Comparison of ENCODE assay signal across 19 cellular contexts in the genomic region with DNA sequence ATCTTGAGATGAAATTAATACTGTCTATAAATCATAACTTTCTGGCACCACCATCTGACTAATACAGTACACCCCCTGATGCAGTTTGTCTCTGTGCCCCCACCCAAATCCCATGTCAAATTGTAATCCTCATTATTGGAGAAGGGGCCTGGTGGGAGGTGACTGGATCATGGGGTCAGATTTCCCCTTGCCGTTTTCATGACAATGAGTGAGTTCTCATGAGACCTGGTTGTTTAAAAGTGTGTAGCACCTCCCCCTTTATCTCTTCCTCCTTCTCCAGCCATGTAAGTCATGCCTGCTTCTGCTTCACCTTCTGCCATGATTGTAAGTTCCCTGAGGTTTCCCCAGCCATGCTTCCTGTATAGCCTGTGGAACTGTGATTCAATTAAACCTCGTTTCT.
DNase-seq lines count a peak whose midpoint lies in the region; ATAC-seq and TF ChIP-seq lines count a peak whose summit lies in the region.
"Had no signal": no experiment of that assay in that cellular context is flagged by ENCODE, and none has a peak within 500 bp of the region (broad histone marks: within the 10 kb centered on the region; RNA-seq: fewer than 3 reads in every experiment).

No MANE protein-coding gene starts in this region.

- H3K9me2 ChIP-seq in GM23338 (ENCODE audit: insufficient read depth) (peaks cover 6% of the 10 kb centered on the region), hepatocyte (replicated peaks; ENCODE audit: insufficient read depth) (no peaks in the 10 kb centered on the region)

- H3F3A ChIP-seq in GM23338 (replicated peaks; ENCODE audit: low read depth) (no peaks in the 10 kb centered on the region), neural progenitor cell (ENCODE audit: low read depth) (peaks cover under 1% of the 10 kb centered on the region)

- H3K27ac Mint-ChIP-seq in GM23338 (no peak overlapping the region), neural progenitor cell (no peak overlapping the region)
- H3K27ac Mint-ChIP-seq: B cell; CD8-positive, alpha-beta T cell had no signal

- CTCF ChIA-PET in RWPE1 (lab: Yijun Ruan, JAX): no interaction called here

- H3K27me3 ChIP-seq in GM23338 (ENCODE audit: insufficient read depth) (no peaks in the 10 kb centered on the region), esophagus muscularis mucosa (no peaks in the 10 kb centered on the region), neural progenitor cell (no peaks in the 10 kb centered on the region), hepatocyte (no peaks in the 10 kb centered on the region)
- H3K27me3 ChIP-seq: BLaER1 had no signal

- H4K20me1 ChIP-seq in GM23338 (replicated peaks; ENCODE audit: insufficient read depth) (no peaks in the 10 kb centered on the region), neural progenitor cell (ENCODE audit: low read depth) (no peaks in the 10 kb centered on the region), hepatocyte (ENCODE audit: insufficient read depth, poor library complexity, severe bottlenecking) (no peaks in the 10 kb centered on the region)
- H4K20me1 ChIP-seq: BLaER1 had no signal

- no peaks in the 10 kb centered on the region for H3K9me3 ChIP-seq in esophagus muscularis mucosa
- no peaks in the 10 kb centered on the region for H3K9me3 ChIP-seq in neural progenitor cell (ENCODE audit: low read depth)
- H3K9me3 ChIP-seq in hepatocyte (ENCODE audit: low read depth): no peaks in the 10 kb centered on the region
- H3K9me3 ChIP-seq: BLaER1, Caco-2 had no signal

- H3K36me3 Mint-ChIP-seq in GM23338 (ENCODE audit: low read depth) (no peaks in the 10 kb centered on the region; the same call in 2 of the 3 replicates), neural progenitor cell (peaks cover 2% of the 10 kb centered on the region)
- H3K36me3 Mint-ChIP-seq: CD4-positive, CD25-positive, alpha-beta regulatory T cell; CD8-positive, alpha-beta T cell had no signal

- 69% methylated on average over 2 of the region's 2 CpGs for WGBS in esophagus muscularis mucosa
- WGBS in hepatocyte (ENCODE audit: low lambda C conversion rate, missing lambda C conversion rate): 70% methylated on average over 2 of the region's 2 CpGs

- H3K27me3 Mint-ChIP-seq in GM23338 (ENCODE audit: insufficient read depth, low read depth, poor library complexity) (peaks cover 3% of the 10 kb centered on the region), neural progenitor cell (ENCODE audit: insufficient read depth, low read depth) (peaks cover 21% of the 10 kb centered on the region)
- H3K27me3 Mint-ChIP-seq: B cell; CD4-positive, CD25-positive, alpha-beta regulatory T cell had no signal

- ATAC-seq in GM23338: no peak
- ATAC-seq: CD8-positive, alpha-beta T cell; HCT116 had no signal

- H3K4me1 ChIP-seq in GM23338 (ENCODE audit: insufficient read depth) (peaks cover 19% of the 10 kb centered on the region), esophagus muscularis mucosa (no peaks in the 10 kb centered on the region), neural progenitor cell (peaks cover 41% of the 10 kb centered on the region), hepatocyte (ENCODE audit: insufficient read depth) (no peaks in the 10 kb centered on the region)
- H3K4me1 ChIP-seq: BLaER1, Caco-2 had no signal

- H3K9ac ChIP-seq in neural progenitor cell: no peak overlapping the region
- H3K9ac ChIP-seq: BLaER1 had no signal

- no peak for TF ChIP-seq EP300 in esophagus muscularis mucosa (IDR thresholded peaks at IDR 0.05)

- TF ChIP-seq CTCF in GM23338 (conservative IDR thresholded peaks at IDR 0.05; ENCODE audit: low read depth in 2 of 2) (no peak), esophagus muscularis mucosa (IDR thresholded peaks at IDR 0.05) (no peak), neural progenitor cell (IDR thresholded peaks at IDR 0.05) (no peak), RWPE1 (conservative IDR thresholded peaks at IDR 0.05; ENCODE audit: low read depth) (no peak), hepatocyte (IDR thresholded peaks at IDR 0.05; ENCODE audit: poor library complexity) (no peak)

- no peaks in the 10 kb centered on the region for H3K79me2 ChIP-seq in GM23338 (replicated peaks; ENCODE audit: insufficient read depth)
- no peaks in the 10 kb centered on the region for H3K79me2 ChIP-seq in neural progenitor cell (ENCODE audit: low read depth)
- H3K79me2 ChIP-seq in hepatocyte: no peaks in the 10 kb centered on the region

- intact Hi-C loops in esophagus muscularis mucosa (cut with DNase I): no loop called here

- H3K4me2 ChIP-seq in GM23338 (no peak overlapping the region), neural progenitor cell (no peak overlapping the region), hepatocyte (no peak overlapping the region)
- H3K4me2 ChIP-seq: BLaER1 had no signal

- DNase-seq in GM23338 (ENCODE audit: low spot score) (no peak), NCI-H69 (lab: John Stamatoyannopoulos, UW) (peak; percentile 27), esophagus muscularis mucosa (ENCODE audit: extremely low spot score) (peak; percentile 60), neural progenitor cell (ENCODE audit: low spot score) (no peak), RWPE1 (ENCODE audit: low spot score) (no peak), DMS114 treated with DMSO at 0.1 percent for 48 hours (lab: John Stamatoyannopoulos, UW; ENCODE audit: unreplicated experiment) (no peak), hepatocyte (ENCODE audit: low spot score) (no peak)
- DNase-seq: Caco-2; CD4-positive, CD25-positive, alpha-beta regulatory T cell; CD8-positive, alpha-beta T cell; DMS53; DMS79 treated with DMSO at 0.1 percent for 48 hours; GF-D8; H9 had no signal

- H3K4me1 Mint-ChIP-seq in GM23338 (peaks cover 27% of the 10 kb centered on the region), neural progenitor cell (peaks cover 28% of the 10 kb centered on the region)
- H3K4me1 Mint-ChIP-seq: B cell; CD4-positive, CD25-positive, alpha-beta regulatory T cell had no signal

- H3K4me3 ChIP-seq in GM23338 (no peak overlapping the region), esophagus muscularis mucosa (no peak overlapping the region), neural progenitor cell (no peak overlapping the region), hepatocyte (no peak overlapping the region)
- H3K4me3 ChIP-seq: BLaER1 had no signal

- peak overlapping the region; percentile 61; the same call in 1 of the 2 replicates for H2AFZ ChIP-seq in GM23338
- H2AFZ ChIP-seq in neural progenitor cell (replicated peaks): no peak overlapping the region
- H2AFZ ChIP-seq in hepatocyte: no peak overlapping the region

- H3K27ac ChIP-seq in GM23338 (ENCODE audit: low read depth) (no peak overlapping the region), esophagus muscularis mucosa (replicated peaks in 1 of 4) (no peak overlapping the region), neural progenitor cell (no peak overlapping the region), RWPE1 (no peak overlapping the region), hepatocyte (no peak overlapping the region)
- H3K27ac ChIP-seq: 22Rv1, BLaER1, C4-2B had no signal

- TF ChIP-seq POLR2A in esophagus muscularis mucosa (IDR thresholded peaks at IDR 0.05; ENCODE audit: low read depth): no peak

- H3K4me3 Mint-ChIP-seq in GM23338: no peak overlapping the region
- peak overlapping the region; percentile 12 for H3K4me3 Mint-ChIP-seq in neural progenitor cell
- H3K4me3 Mint-ChIP-seq: B cell; CD4-positive, CD25-positive, alpha-beta regulatory T cell; CD8-positive, alpha-beta T cell; H9 had no signal

- no peaks in the 10 kb centered on the region for H3K36me3 ChIP-seq in GM23338 (ENCODE audit: insufficient read depth)
- no peaks in the 10 kb centered on the region for H3K36me3 ChIP-seq in esophagus muscularis mucosa
- no peaks in the 10 kb centered on the region for H3K36me3 ChIP-seq in neural progenitor cell
- no peaks in the 10 kb centered on the region for H3K36me3 ChIP-seq in hepatocyte (replicated peaks; ENCODE audit: insufficient read depth, low read depth)
- H3K36me3 ChIP-seq: BLaER1 had no signal

- H3K9me3 Mint-ChIP-seq in GM23338 (no peaks in the 10 kb centered on the region), neural progenitor cell (peaks cover 24% of the 10 kb centered on the region)
- H3K9me3 Mint-ChIP-seq: CD8-positive, alpha-beta T cell had no signal

- POLR2A ChIA-PET in RWPE1 (lab: Yijun Ruan, JAX; ENCODE audit: low non-redundant PET): no interaction called here

TF ChIP-seq in GM23338, 12 proteins besides CTCF, POLR2A, EP300 and RAD21 (continues in another document):
- TF ChIP-seq, protein P1, sequence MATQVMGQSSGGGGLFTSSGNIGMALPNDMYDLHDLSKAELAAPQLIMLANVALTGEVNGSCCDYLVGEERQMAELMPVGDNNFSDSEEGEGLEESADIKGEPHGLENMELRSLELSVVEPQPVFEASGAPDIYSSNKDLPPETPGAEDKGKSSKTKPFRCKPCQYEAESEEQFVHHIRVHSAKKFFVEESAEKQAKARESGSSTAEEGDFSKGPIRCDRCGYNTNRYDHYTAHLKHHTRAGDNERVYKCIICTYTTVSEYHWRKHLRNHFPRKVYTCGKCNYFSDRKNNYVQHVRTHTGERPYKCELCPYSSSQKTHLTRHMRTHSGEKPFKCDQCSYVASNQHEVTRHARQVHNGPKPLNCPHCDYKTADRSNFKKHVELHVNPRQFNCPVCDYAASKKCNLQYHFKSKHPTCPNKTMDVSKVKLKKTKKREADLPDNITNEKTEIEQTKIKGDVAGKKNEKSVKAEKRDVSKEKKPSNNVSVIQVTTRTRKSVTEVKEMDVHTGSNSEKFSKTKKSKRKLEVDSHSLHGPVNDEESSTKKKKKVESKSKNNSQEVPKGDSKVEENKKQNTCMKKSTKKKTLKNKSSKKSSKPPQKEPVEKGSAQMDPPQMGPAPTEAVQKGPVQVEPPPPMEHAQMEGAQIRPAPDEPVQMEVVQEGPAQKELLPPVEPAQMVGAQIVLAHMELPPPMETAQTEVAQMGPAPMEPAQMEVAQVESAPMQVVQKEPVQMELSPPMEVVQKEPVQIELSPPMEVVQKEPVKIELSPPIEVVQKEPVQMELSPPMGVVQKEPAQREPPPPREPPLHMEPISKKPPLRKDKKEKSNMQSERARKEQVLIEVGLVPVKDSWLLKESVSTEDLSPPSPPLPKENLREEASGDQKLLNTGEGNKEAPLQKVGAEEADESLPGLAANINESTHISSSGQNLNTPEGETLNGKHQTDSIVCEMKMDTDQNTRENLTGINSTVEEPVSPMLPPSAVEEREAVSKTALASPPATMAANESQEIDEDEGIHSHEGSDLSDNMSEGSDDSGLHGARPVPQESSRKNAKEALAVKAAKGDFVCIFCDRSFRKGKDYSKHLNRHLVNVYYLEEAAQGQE (IDR thresholded peaks at IDR 0.05; ENCODE audit: unreplicated experiment): no peak
- no peak for TF ChIP-seq CREB1 (CRISPR knock-in tag; IDR thresholded peaks at IDR 0.05; ENCODE audit: low read depth)
- no peak for TF ChIP-seq POLR2AphosphoS5 (IDR thresholded peaks at IDR 0.05; ENCODE audit: low read depth)
- no peak for TF ChIP-seq STAT1 (IDR thresholded peaks at IDR 0.05; ENCODE audit: unreplicated experiment)
- no peak for TF ChIP-seq EZH2phosphoT487 (IDR thresholded peaks at IDR 0.05; ENCODE audit: unreplicated experiment)
- no peak for TF ChIP-seq EZH2 (IDR thresholded peaks at IDR 0.05; ENCODE audit: low read depth, unreplicated experiment)
- no peak for TF ChIP-seq NANOG (IDR thresholded peaks at IDR 0.05; ENCODE audit: borderline replicate concordance)
- TF ChIP-seq ZNF331 (CRISPR knock-in tag; IDR thresholded peaks at IDR 0.05; ENCODE audit: low read depth): no peak
- TF ChIP-seq ZNF114 (CRISPR knock-in tag; IDR thresholded peaks at IDR 0.05): no peak
- no peak for TF ChIP-seq JUNB (IDR thresholded peaks at IDR 0.05; ENCODE audit: unreplicated experiment)

Comparison
In these comparisons a context has a peak if more than half of its experiments do, and no peak if none do; other contexts are left out.
1. DNase-seq: peak in NCI-H69 (single experiment) and esophagus muscularis mucosa (single experiment); none in GM23338 (single experiment), neural progenitor cell (single experiment), RWPE1 (single experiment), DMS114 treated with DMSO at 0.1 percent for 48 hours (single experiment) and hepatocyte (single experiment).